In the genomic region with DNA sequence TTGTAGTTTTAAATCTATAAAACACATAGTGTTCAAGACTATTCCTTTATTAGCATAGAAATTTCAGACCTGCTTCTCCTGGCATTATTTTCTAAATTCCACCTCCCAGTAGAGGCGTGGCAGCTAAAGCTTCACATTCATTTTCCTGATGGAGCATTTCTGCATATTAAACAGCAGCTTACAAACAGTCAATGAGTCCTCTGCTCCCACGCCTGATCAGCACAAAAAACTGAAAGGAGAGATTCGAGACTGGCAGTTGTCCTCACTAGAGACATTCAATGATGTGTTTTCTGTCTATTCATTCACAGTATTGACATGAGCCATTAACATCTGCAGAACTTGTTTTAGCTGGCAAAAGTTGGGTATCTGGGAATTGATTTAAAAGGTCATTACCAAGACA, we compare ENCODE assay signal across 18 cellular contexts.
"Had no signal": no experiment of that assay in that cellular context is flagged by ENCODE, and none has a peak within 500 bp of the region (broad histone marks: within the 10 kb centered on the region; RNA-seq: fewer than 3 reads in every experiment).

No MANE protein-coding gene starts in this region.

- H3K27ac Mint-ChIP-seq: activated CD4-positive, alpha-beta T cell treated with anti-CD3 and anti-CD28 coated beads, Interleukin-2, amount 10 ng/mL, durations not matched to agents 24 days and 14 days; activated CD8-positive, alpha-beta memory T cell treated with anti-CD3 and anti-CD28 coated beads, Interleukin-2, amount 10 ng/mL, durations not matched to agents 7 days and 5 days; activated CD8-positive, alpha-beta T cell treated with anti-CD3 and anti-CD28 coated beads for 36 hours; activated naive CD8-positive, alpha-beta T cell treated with anti-CD3 and anti-CD28 coated beads, Interleukin-2, amount 50 U/mL, for 24 hours; brain; T-helper 1 cell treated with Interleukin-12 subunit alpha and Interleukin-12 subunit beta and Interleukin-4 antibody, amounts not matched to agents 30 μg/mL and 1 μg/mL, for 36 hours had no signal

- H3K4me3 ChIP-seq: heart right ventricle, lower lobe of right lung, tibial artery, uterus had no signal

- H3K36me3 ChIP-seq: uterus had no signal

- H3K27me3 ChIP-seq: heart right ventricle, tibial artery, uterus had no signal

- H3K27me3 Mint-ChIP-seq: activated CD4-positive, alpha-beta T cell treated with anti-CD3 and anti-CD28 coated beads, Interleukin-2, amount 10 ng/mL, durations not matched to agents 24 days and 14 days; activated CD8-positive, alpha-beta memory T cell treated with anti-CD3 and anti-CD28 coated beads, Interleukin-2, amount 10 ng/mL, durations not matched to agents 7 days and 5 days; activated CD8-positive, alpha-beta T cell treated with anti-CD3 and anti-CD28 coated beads for 36 hours; activated naive CD8-positive, alpha-beta T cell treated with anti-CD3 and anti-CD28 coated beads, Interleukin-2, amount 50 U/mL, for 24 hours; brain; naive thymus-derived CD4-positive, alpha-beta T cell had no signal

- ATAC-seq: activated CD8-positive, alpha-beta memory T cell treated with anti-CD3 and anti-CD28 coated beads, Interleukin-2, amount 10 ng/mL, durations not matched to agents 7 days and 5 days; activated CD8-positive, alpha-beta T cell treated with anti-CD3 and anti-CD28 coated beads for 36 hours; activated naive CD8-positive, alpha-beta T cell treated with anti-CD3 and anti-CD28 coated beads, Interleukin-2, amount 50 U/mL, for 24 hours; heart right ventricle; lower lobe of right lung; naive thymus-derived CD4-positive, alpha-beta T cell had no signal

- H3K4me3 Mint-ChIP-seq: activated CD4-positive, alpha-beta T cell treated with anti-CD3 and anti-CD28 coated beads, Interleukin-2, amount 10 ng/mL, durations not matched to agents 24 days and 14 days; activated CD8-positive, alpha-beta memory T cell treated with anti-CD3 and anti-CD28 coated beads, Interleukin-2, amount 10 ng/mL, durations not matched to agents 7 days and 5 days; activated CD8-positive, alpha-beta T cell treated with anti-CD3 and anti-CD28 coated beads for 36 hours; activated naive CD8-positive, alpha-beta T cell treated with anti-CD3 and anti-CD28 coated beads, Interleukin-2, amount 50 U/mL, for 24 hours; brain; naive thymus-derived CD4-positive, alpha-beta T cell; T-helper 1 cell treated with Interleukin-12 subunit alpha and Interleukin-12 subunit beta and Interleukin-4 antibody, amounts not matched to agents 30 μg/mL and 1 μg/mL, for 36 hours had no signal

- H3K9me3 ChIP-seq: lower lobe of right lung, tibial artery, uterus had no signal

- H3K9me3 Mint-ChIP-seq: activated CD8-positive, alpha-beta T cell treated with anti-CD3 and anti-CD28 coated beads for 36 hours; activated naive CD8-positive, alpha-beta T cell treated with anti-CD3 and anti-CD28 coated beads, Interleukin-2, amount 50 U/mL, for 24 hours had no signal

- DNase-seq: activated CD4-positive, alpha-beta T cell treated with anti-CD3 and anti-CD28 coated beads, Interleukin-2, amount 10 ng/mL, durations not matched to agents 24 days and 14 days; activated CD8-positive, alpha-beta memory T cell treated with anti-CD3 and anti-CD28 coated beads, Interleukin-2, amount 10 ng/mL, durations not matched to agents 7 days and 5 days; activated CD8-positive, alpha-beta T cell treated with anti-CD3 and anti-CD28 coated beads for 36 hours; activated gamma-delta T cell; activated naive CD4-positive, alpha-beta T cell treated with anti-CD3 and anti-CD28 coated beads, Interleukin-2, amount 50 U/mL, for 16 hours; activated naive CD8-positive, alpha-beta T cell treated with anti-CD3 and anti-CD28 coated beads, Interleukin-2, amount 50 U/mL, for 24 hours; activated T-cell treated with anti-CD3 and anti-CD28 coated beads for 4 hours; heart right ventricle; kidney; lower lobe of right lung; naive thymus-derived CD4-positive, alpha-beta T cell; stimulated activated CD4-positive, alpha-beta T cell treated with anti-CD3 and anti-CD28 coated beads, Interleukin-4, amount 100 ng/mL, for 24 hours; stimulated activated naive CD4-positive, alpha-beta T cell treated with Interleukin-2 at 50 U/mL for 16 hours; tibial artery; uterus had no signal

- H3K4me1 ChIP-seq: lower lobe of right lung, uterus had no signal

- H3K27ac ChIP-seq: epithelial cell of prostate, heart right ventricle, lower lobe of right lung, tibial artery, uterus had no signal
